ENCODE assay signal across 31 cellular contexts in genomic region chr11:55497068-55497467, GRCh38. TPM values are rescaled to one million over a fixed set of nuclear protein-coding genes. Genes with fewer than 3 reads are reported as not detected.
"Had no signal": no experiment of that assay in that cellular context is flagged by ENCODE, and none has a peak within 500 bp of the region (broad histone marks: within the 10 kb centered on the region; RNA-seq: fewer than 3 reads in every experiment).

No MANE protein-coding gene starts in this region.

- H3K4me3 ChIP-seq: stomach, suprapubic skin, testis, thoracic aorta, thyroid gland, tibial artery, tibial nerve, transverse colon, upper lobe of left lung, upper lobe of right lung, uterus, vagina had no signal

- H3K36me3 ChIP-seq: stomach, suprapubic skin, thoracic aorta, thyroid gland, tibial artery, tibial nerve, transverse colon, upper lobe of left lung, upper lobe of right lung, uterus, vagina had no signal

- ATAC-seq: stimulated activated effector memory CD8-positive, alpha-beta T cell treated with anti-CD3 and anti-CD28 coated beads, Interleukin-12 subunit alpha, Interleukin-12 subunit beta, amount 100 ng/mL, for 72 hours; stimulated activated memory B cell treated with anti-CD40 and anti-IgM and Interleukin-4, amounts not matched to agents 10 μg/mL and 1 μg/mL and 100 μg/mL, for 72 hours; stimulated activated naive B cell treated with anti-CD40 and anti-IgM and Interleukin-4, amounts not matched to agents 10 μg/mL and 1 μg/mL and 100 μg/mL, for 72 hours; stimulated activated naive CD8-positive, alpha-beta T cell treated with anti-CD3 and anti-CD28 coated beads, Interleukin-15, amount 100 ng/mL, for 72 hours; stimulated activated naive CD8-positive, alpha-beta T cell treated with anti-CD3 and anti-CD28 coated beads, Interleukin-15, Interleukin-2, amounts not matched to agents 100 U/mL and 50 U/mL, for 24 hours; upper lobe of right lung had no signal

- H3K27ac ChIP-seq: stomach, suprapubic skin, testis, thoracic aorta, thyroid gland, tibial artery, tibial nerve, transverse colon, upper lobe of left lung, upper lobe of right lung, uterus, vagina had no signal

- DNase-seq: stimulated activated CD4-positive, alpha-beta T cell treated with anti-CD3 and anti-CD28 coated beads, Interleukin-2, amount 100 ng/mL, for 48 hours; stimulated activated CD4-positive, alpha-beta T cell treated with anti-CD3 and anti-CD28 coated beads, Interleukin-4, amount 100 ng/mL, for 1 hour; stimulated activated CD4-positive, alpha-beta T cell treated with anti-CD3 and anti-CD28 coated beads, Interleukin-4, amount 100 ng/mL, for 24 hours; stimulated activated CD4-positive, alpha-beta T cell treated with anti-CD3 and anti-CD28 coated beads, Interleukin-4, amount 100 ng/mL, for 4 hours; stimulated activated CD8-positive, alpha-beta memory T cell treated with anti-CD3 and anti-CD28 coated beads, Interleukin-4, amount 100 ng/mL, for 48 hours; stimulated activated naive B cell treated with anti-CD40 and anti-IgM and Interleukin-4, amounts not matched to agents 10 μg/mL and 1 μg/mL and 100 μg/mL, for 72 hours; stimulated activated naive CD4-positive, alpha-beta T cell; stimulated activated naive CD4-positive, alpha-beta T cell treated with Interleukin-2 at 50 U/mL for 16 hours; stimulated activated naive CD8-positive, alpha-beta T cell treated with anti-CD3 and anti-CD28 coated beads, Interleukin-15, amount 100 ng/mL, for 72 hours; stimulated activated naive CD8-positive, alpha-beta T cell treated with anti-CD3 and anti-CD28 coated beads, Interleukin-15, Interleukin-2, amounts not matched to agents 100 U/mL and 50 U/mL, for 24 hours; stomach; substantia nigra; testis; thyroid gland; tibial artery; transverse colon; trophoblast cell; upper lobe of left lung; upper lobe of right lung; uterus had no signal

- H3K4me1 ChIP-seq: stomach, suprapubic skin, testis, thyroid gland, tibial artery, tibial nerve, transverse colon, upper lobe of left lung, upper lobe of right lung, uterus, vagina had no signal

- H3K9me3 ChIP-seq: testis, thoracic aorta, thyroid gland, tibial artery, upper lobe of right lung, uterus, vagina had no signal

- H3K27me3 ChIP-seq: stomach, suprapubic skin, testis, thyroid gland, tibial artery, tibial nerve, transverse colon, upper lobe of left lung, upper lobe of right lung, uterus, vagina had no signal

RNA-seq across cellular contexts. Expression of gene OR4C15, which starts 57.2 kb away (rescaled TPM):
- total RNA-seq: stomach, subcutaneous adipose tissue, suprapubic skin, temporal lobe, testis, thoracic aorta, thyroid gland, tibial nerve, transverse colon, upper lobe of left lung, upper lobe of right lung, ureter, urinary bladder, uterus, vagina had no signal
- polyA plus RNA-seq: stomach, thymus, urinary bladder had no signal
